ENCODE assay signal across 18 cellular contexts in genomic region chrX:123906557-123907316, GRCh38. TPM values are rescaled to one million over a fixed set of nuclear protein-coding genes. Genes with fewer than 3 reads are reported as not detected.
A peak's percentile ranks its signal among the peaks of the same experiment; 100 is the strongest.
DNase-seq lines count a peak whose midpoint lies in the region; ATAC-seq, FAIRE-seq and TF ChIP-seq lines count a peak whose summit lies in the region.
"Had no signal": no experiment of that assay in that cellular context is flagged by ENCODE, and none has a peak within 500 bp of the region (broad histone marks: within the 10 kb centered on the region; RNA-seq: fewer than 3 reads in every experiment).

No MANE protein-coding gene starts in this region.

- H3K27me3 ChIP-seq in parathyroid adenoma (ENCODE audit: control insufficient read depth, insufficient read depth, low read length) (no peaks in the 10 kb centered on the region), tibial artery (no peaks in the 10 kb centered on the region)

- no peak overlapping the region for H3K9ac ChIP-seq in parathyroid adenoma

- no peak overlapping the region for H3K4me3 ChIP-seq in epithelial cell of esophagus (ENCODE audit: low read length)
- no peak overlapping the region for H3K4me3 ChIP-seq in parathyroid adenoma (ENCODE audit: low read depth, low read length)
- no peak overlapping the region for H3K4me3 ChIP-seq in tibial artery

- H3K4me1 ChIP-seq in parathyroid adenoma (peaks cover 5% of the 10 kb centered on the region), tibial artery (no peaks in the 10 kb centered on the region)

- peaks cover 0 to 2% (median 0%) of the 10 kb centered on the region in 3 donors for H3K9me3 Mint-ChIP-seq in IgD-negative memory B cell
- H3K9me3 Mint-ChIP-seq: activated T-cell treated with anti-CD3 and anti-CD28 coated beads, Interleukin-2, amount 50 U/mL, for 4 hours had no signal

- TF ChIP-seq CTCF in epithelial cell of esophagus (IDR thresholded peaks at IDR 0.05; ENCODE audit: insufficient read depth, low read depth, low read length, missing control alignments), result no peak
- no peak for TF ChIP-seq CTCF in parathyroid adenoma (IDR thresholded peaks at IDR 0.05)
- no peak for TF ChIP-seq CTCF in tibial artery (IDR thresholded peaks at IDR 0.05)

- H3K27me3 Mint-ChIP-seq in IgD-negative memory B cell, result no peaks in the 10 kb centered on the region

- H3K36me3 Mint-ChIP-seq in IgD-negative memory B cell, result peaks cover 3% of the 10 kb centered on the region

- H3K79me2 ChIP-seq in parathyroid adenoma, result no peaks in the 10 kb centered on the region

- intact Hi-C loops in tibial artery (cut with DNase I; ENCODE audit: low total_unique reads), result no loop called here

- H3K27ac ChIP-seq in parathyroid adenoma, result peak overlapping the region; percentile 11
- no peak overlapping the region for H3K27ac ChIP-seq in tibial artery

- peaks cover 11 to 20% (median 11%) of the 10 kb centered on the region in 3 donors for H3K4me1 Mint-ChIP-seq in IgD-negative memory B cell
- H3K4me1 Mint-ChIP-seq: nephron had no signal

- no peak for FAIRE-seq in urothelium cell line (lab: Jason Lieb, UNC)
- FAIRE-seq: frontal cortex, kidney had no signal

- DNase-seq in NCI-H446 treated with DMSO at 0.1 percent for 48 hours (lab: John Stamatoyannopoulos, UW), result peak; percentile 7
- DNase-seq in NCI-H446 (lab: John Stamatoyannopoulos, UW), result no peak
- peak; percentile 14 for DNase-seq in epithelial cell of esophagus (ENCODE audit: low read depth)
- DNase-seq in tibial artery, result no peak
- DNase-seq in urothelium cell line (ENCODE audit: low spot score), result no peak
- DNase-seq: activated CD4-positive, alpha-beta T cell treated with anti-CD3 and anti-CD28 coated beads for 1 hour; activated T-cell treated with anti-CD3 and anti-CD28 coated beads, Interleukin-2, amount 50 U/mL, for 4 hours; DMS153; effector CD8-positive, alpha-beta T cell; kidney; NCI-H1417 treated with DMSO at 0.1 percent for 48 hours; NCI-H510A treated with DMSO at 0.1 percent for 48 hours had no signal

- H3K36me3 ChIP-seq in parathyroid adenoma (ENCODE audit: control insufficient read depth, insufficient read depth, low read length) (no peaks in the 10 kb centered on the region), tibial artery (peaks cover 0 to 23% (median 5%) of the 10 kb centered on the region in 3 donors)

- H3K4me3 Mint-ChIP-seq in IgD-negative memory B cell, result peak overlapping the region in 1 of 4 donors; percentile 27
- H3K4me3 Mint-ChIP-seq: activated T-cell treated with anti-CD3 and anti-CD28 coated beads, Interleukin-2, amount 50 U/mL, for 4 hours; nephron had no signal

- H3K27ac Mint-ChIP-seq in IgD-negative memory B cell, result peak overlapping the region in 2 of 3 donors; percentile 54 to 82

- H3K4me2 ChIP-seq in parathyroid adenoma (ENCODE audit: low read length), result peak overlapping the region; percentile 16

- H3K9me3 ChIP-seq in parathyroid adenoma (ENCODE audit: control insufficient read depth, low read length) (no peaks in the 10 kb centered on the region), tibial artery (no peaks in the 10 kb centered on the region)

- H2AFZ ChIP-seq in parathyroid adenoma, result no peak overlapping the region

- ATAC-seq in HG02571 (IDR thresholded peaks at IDR 0.05; ENCODE audit: unreplicated experiment), result no peak
- ATAC-seq: activated T-cell treated with anti-CD3 and anti-CD28 coated beads, Interleukin-2, amount 50 U/mL, for 4 hours; sciatic nerve had no signal

RNA-seq across cellular contexts. Expression of gene XIAP, which starts 46.9 kb away (rescaled TPM):
- polyA plus RNA-seq in IgD-negative memory B cell, result 10.9 TPM

RNA-seq across cellular contexts. Expression of gene STAG2, which starts 54.8 kb away (rescaled TPM):
- polyA plus RNA-seq in IgD-negative memory B cell, result 49.2 TPM

Comparison
In these comparisons a context has a peak if more than half of its experiments do, and no peak if none do; other contexts are left out.
1. DNase-seq: peak in NCI-H446 treated with DMSO at 0.1 percent for 48 hours (single experiment) and epithelial cell of esophagus (single experiment); none in NCI-H446 (0 of 2), tibial artery (0 of 2) and urothelium cell line (single experiment).